ENCODE assay signal across 17 cellular contexts in genomic region chr13:101640797-101641400, GRCh38.
DNase-seq lines count a peak whose midpoint lies in the region; ATAC-seq, FAIRE-seq and TF ChIP-seq lines count a peak whose summit lies in the region.
"Had no signal": no experiment of that assay in that cellular context is flagged by ENCODE, and none has a peak within 500 bp of the region (broad histone marks: within the 10 kb centered on the region; RNA-seq: fewer than 3 reads in every experiment).

No MANE protein-coding gene starts in this region.

- dilution Hi-C loops in keratinocyte (cut with MboI; ENCODE audit: extremely low pct_ligation_motif_present, low sequenced_read_pairs), result no loop called here

- FAIRE-seq in keratinocyte (lab: Jason Lieb, UNC), result peak; percentile 82

- peak overlapping the region; percentile 42 for H2AFZ ChIP-seq in keratinocyte (ENCODE audit: control insufficient read depth, low read length)

- no peaks in the 10 kb centered on the region for H3K9me3 ChIP-seq in keratinocyte (ENCODE audit: control insufficient read depth, low read depth, low read length)
- H3K9me3 ChIP-seq: BLaER1, sigmoid colon, tibial nerve had no signal

- DNase-seq in ACHN (peak; percentile 57), HT-29 (ENCODE audit: low spot score) (peak; percentile 36), astrocyte of the spinal cord (ENCODE audit: low read depth, low spot score) (peak; percentile 76), keratinocyte (ENCODE audit: low read depth, low spot score) (peak; percentile 36), superior temporal gyrus (ENCODE audit: extremely low spot score) (no peak)
- no peak for DNase-seq in activated CD4-positive, alpha-beta T cell treated with anti-CD3 and anti-CD28 coated beads for 48 hours
- DNase-seq in activated CD8-positive, alpha-beta memory T cell treated with anti-CD3 and anti-CD28 coated beads, Interleukin-2, amount 50 U/mL, for 48 hours, result no peak
- DNase-seq: activated B cell treated with CpG ODN at 0.5 μM for 24 hours, activated T-cell treated with anti-CD3 and anti-CD28 coated beads for 4 hours, amniotic stem cell, GDM1, NCI-H510A, SIG-M5, sigmoid colon had no signal

- H3K27ac ChIP-seq in keratinocyte (ENCODE audit: control insufficient read depth, insufficient read depth, low read length), result peak overlapping the region; percentile 12
- H3K27ac ChIP-seq: BLaER1, sigmoid colon, tibial nerve had no signal

- no peaks in the 10 kb centered on the region for H3K79me2 ChIP-seq in keratinocyte (ENCODE audit: control insufficient read depth, insufficient read depth, low read length)

- H3K4me1 ChIP-seq in keratinocyte (ENCODE audit: control insufficient read depth, extremely low read depth, insufficient read depth, low read length), result peaks cover 23% of the 10 kb centered on the region
- H3K4me1 ChIP-seq: BLaER1, sigmoid colon, tibial nerve had no signal

- H3K9ac ChIP-seq in keratinocyte (ENCODE audit: control insufficient read depth, extremely low read depth, insufficient read depth, low read length), result no peak overlapping the region
- H3K9ac ChIP-seq: BLaER1 had no signal

- H3K27me3 ChIP-seq in keratinocyte (ENCODE audit: control insufficient read depth, extremely low read depth, insufficient read depth, low read length), result no peaks in the 10 kb centered on the region
- H3K27me3 ChIP-seq: BLaER1, sigmoid colon, tibial nerve had no signal

- no peak for TF ChIP-seq CTCF in astrocyte of the spinal cord (IDR thresholded peaks at IDR 0.05; ENCODE audit: low read depth, low read length)
- TF ChIP-seq CTCF in keratinocyte (optimal IDR thresholded peaks at IDR 0.05 in 1 of 3, IDR thresholded peaks at IDR 0.05 in 1 of 3, conservative IDR thresholded peaks at IDR 0.05 in 1 of 3; ENCODE audit: extremely low read depth in 1 of 3, insufficient read depth in 2 of 3, low read length in 3 of 3), result no peak

- no peaks in the 10 kb centered on the region for H4K20me1 ChIP-seq in keratinocyte (ENCODE audit: control insufficient read depth, extremely low read depth, insufficient read depth, low read length)
- H4K20me1 ChIP-seq: BLaER1 had no signal

- no peaks in the 10 kb centered on the region for H3K36me3 ChIP-seq in keratinocyte (ENCODE audit: control insufficient read depth in 2 of 2, extremely low read depth in 1 of 2, insufficient read depth in 2 of 2, low read length in 2 of 2)
- H3K36me3 ChIP-seq: BLaER1, sigmoid colon, tibial nerve had no signal

- in situ Hi-C loops in ACHN (cut with HindIII; ENCODE audit: low pct_ligation_motif_present, low pct_unique_long_range_greater_than_20kb, low sequenced_read_pairs) (no loop called here), astrocyte of the spinal cord (cut with HindIII; ENCODE audit: low sequenced_read_pairs) (no loop called here)

- no peak for ATAC-seq in HG03571 (IDR thresholded peaks at IDR 0.05; ENCODE audit: unreplicated experiment)

- H3K4me2 ChIP-seq in keratinocyte (ENCODE audit: control insufficient read depth, extremely low read depth, insufficient read depth, low read depth, low read length), result peak overlapping the region; percentile 60
- H3K4me2 ChIP-seq: BLaER1 had no signal

- H3K9me1 ChIP-seq in keratinocyte (ENCODE audit: control insufficient read depth, extremely low read depth, insufficient read depth, low read length), result no peaks in the 10 kb centered on the region

- H3K4me3 ChIP-seq in astrocyte of the spinal cord (ENCODE audit: low read depth, low read length), result no peak overlapping the region
- no peak overlapping the region for H3K4me3 ChIP-seq in keratinocyte (ENCODE audit: control insufficient read depth in 2 of 3, extremely low read depth in 1 of 3, insufficient read depth in 2 of 3, low read depth in 1 of 3, low read length in 3 of 3)
- H3K4me3 ChIP-seq: BLaER1, sigmoid colon, tibial nerve had no signal

Comparison
In these comparisons a context has a peak if more than half of its experiments do, and no peak if none do; other contexts are left out.
1. DNase-seq: peak in ACHN (single experiment), HT-29 (single experiment), astrocyte of the spinal cord (single experiment) and keratinocyte (single experiment); none in activated CD4-positive, alpha-beta T cell treated with anti-CD3 and anti-CD28 coated beads for 48 hours (single experiment), superior temporal gyrus (single experiment) and activated CD8-positive, alpha-beta memory T cell treated with anti-CD3 and anti-CD28 coated beads, Interleukin-2, amount 50 U/mL, for 48 hours (single experiment).